Comparison of ENCODE assay signal across 8 cellular contexts in genomic region chr14:23469127-23469905, GRCh38. TPM values are rescaled to one million over a fixed set of nuclear protein-coding genes. Genes with fewer than 3 reads are reported as not detected.
A peak's percentile ranks its signal among the peaks of the same experiment; 100 is the strongest.
DNase-seq lines count a peak whose midpoint lies in the region; ATAC-seq and TF ChIP-seq lines count a peak whose summit lies in the region.

NGDN (plus strand) TSS chr14:23469703; CDS start chr14:23469716, 13 bp downstream.

- peak; percentile 90 for TF ChIP-seq POLR2A in erythroblast (IDR thresholded peaks at IDR 0.05; ENCODE audit: low read length)

- peaks cover 19% of the 10 kb centered on the region for H3K36me3 ChIP-seq in PC-3 (ENCODE audit: low read depth, low read length)
- peaks cover 16 to 23% of the 10 kb centered on the region in 2 donors for H3K36me3 ChIP-seq in mucosa of rectum (ENCODE audit: control insufficient read depth in 2 of 2, insufficient read depth in 2 of 2, low read length in 2 of 2)

- H3K9ac ChIP-seq in PC-3 (ENCODE audit: low read length) (peak within 1 kb of the TSS; percentile 89), mucosa of rectum (ENCODE audit: low read depth in 1 of 2, low read length in 2 of 2) (peak within 1 kb of the TSS; percentile 78 to 98)

- peak; percentile 97 for DNase-seq in DMS53 treated with DMSO at 0.1 percent for 48 hours (lab: John Stamatoyannopoulos, UW; ENCODE audit: unreplicated experiment)
- peak; percentile 100 for DNase-seq in Jurkat, Clone E6-1 (ENCODE audit: low read depth, low spot score)
- peak; percentile 100 for DNase-seq in PC-3
- DNase-seq in activated T-cell treated with anti-CD3 and anti-CD28 coated beads, Interleukin-2, amount 50 U/mL, for 1 hour: peak; percentile 91
- DNase-seq in erythroblast (lab: John Stamatoyannopoulos, UW): peak; percentile 97 to 99
- peak; percentile 93 for DNase-seq in stimulated activated CD8-positive, alpha-beta memory T cell treated with anti-CD3 and anti-CD28 coated beads, Interleukin-4, amount 100 ng/mL, for 48 hours

- TF ChIP-seq CTCF in PC-3 (conservative IDR thresholded peaks at IDR 0.05; ENCODE audit: low read depth, low read length): peak; percentile 74

- peak; percentile 94 for ATAC-seq in GM21619 (IDR thresholded peaks at IDR 0.05; ENCODE audit: unreplicated experiment)
- ATAC-seq in PC-3: peak; percentile 96

- H3K4me2 ChIP-seq in PC-3 (ENCODE audit: low read length): peak within 1 kb of the TSS; percentile 81

- peak within 1 kb of the TSS; percentile 85 for H3K4me3 ChIP-seq in Jurkat, Clone E6-1 (ENCODE audit: low read length)
- H3K4me3 ChIP-seq in PC-3 (ENCODE audit: low read length) (peak within 1 kb of the TSS; percentile 89), mucosa of rectum (ENCODE audit: low read length in 2 of 2) (peak within 1 kb of the TSS; percentile 80 to 100)

- H2AFZ ChIP-seq in PC-3 (ENCODE audit: low read length): peak within 1 kb of the TSS; percentile 95

- no peaks in the 10 kb centered on the region for H4K20me1 ChIP-seq in PC-3 (ENCODE audit: low read length)

- peaks cover 19% of the 10 kb centered on the region for H3K79me2 ChIP-seq in PC-3 (ENCODE audit: low read length)

- CTCF ChIA-PET in PC-3 (lab: Charles Lee): interaction anchor here (0.6 kb wide), 1 partner anchor 540 kb away, joined by 3 read pairs; no protein-coding TSS in a partner anchor

- H3K9me3 ChIP-seq in PC-3 (ENCODE audit: low read length): no peaks in the 10 kb centered on the region
- no peaks in the 10 kb centered on the region for H3K9me3 ChIP-seq in mucosa of rectum (ENCODE audit: control insufficient read depth in 2 of 2, low read length in 2 of 2)

- H3K9me2 ChIP-seq in PC-3 (replicated peaks; ENCODE audit: low read length): no peaks in the 10 kb centered on the region

- intact Hi-C loops in PC-3 (cut with micrococcal nuclease): loop anchor here (1.0 to 5.0 kb wide), 2 partner anchors 148 to 162 kb away; partner anchors contain the start of genes BCL2L2 and PABPN1

- POLR2A ChIA-PET in PC-3 (lab: Charles Lee; ENCODE audit: unreplicated experiment): interaction anchor here (0.6 kb wide), 1 partner anchor 589 kb away, joined by 3 read pairs; no protein-coding TSS in a partner anchor

- H3F3A ChIP-seq in PC-3 (ENCODE audit: low read length, unreplicated experiment): no peaks in the 10 kb centered on the region

- H3K27ac ChIP-seq in PC-3 (ENCODE audit: low read length) (no peak within 1 kb of the TSS; the same call in 1 of the 2 replicates), mucosa of rectum (ENCODE audit: low read depth in 2 of 2, low read length in 2 of 2) (peak within 1 kb of the TSS; percentile 74 to 80)

- H3K27me3 ChIP-seq in PC-3 (ENCODE audit: low read length): no peaks in the 10 kb centered on the region
- H3K27me3 ChIP-seq in mucosa of rectum (ENCODE audit: control insufficient read depth in 2 of 2, insufficient read depth in 2 of 2, low read length in 2 of 2): no peaks in the 10 kb centered on the region

- peaks cover 8% of the 10 kb centered on the region; the same call in 1 of the 2 replicates for H3K4me1 ChIP-seq in PC-3 (ENCODE audit: insufficient read depth, low read length)
- H3K4me1 ChIP-seq in mucosa of rectum (ENCODE audit: control insufficient read depth in 2 of 2, insufficient read depth in 2 of 2, low read length in 2 of 2): peaks cover 0 to 6% of the 10 kb centered on the region in 2 donors

- BruUV-seq in PC-3 (replicated peaks; lab: Mats Ljungman, UMichigan): no TSS peak

RNA-seq across cellular contexts. Expression of gene NGDN, which starts in this region (rescaled TPM):
- 104 TPM for polyA plus RNA-seq in Jurkat, Clone E6-1 (2012; ENCODE audit: insufficient read depth, insufficient read length)
- 57.6 and 77.3 TPM in 2 replicates for total RNA-seq in PC-3 (2014; rRNA removed)
